In the genomic region with DNA sequence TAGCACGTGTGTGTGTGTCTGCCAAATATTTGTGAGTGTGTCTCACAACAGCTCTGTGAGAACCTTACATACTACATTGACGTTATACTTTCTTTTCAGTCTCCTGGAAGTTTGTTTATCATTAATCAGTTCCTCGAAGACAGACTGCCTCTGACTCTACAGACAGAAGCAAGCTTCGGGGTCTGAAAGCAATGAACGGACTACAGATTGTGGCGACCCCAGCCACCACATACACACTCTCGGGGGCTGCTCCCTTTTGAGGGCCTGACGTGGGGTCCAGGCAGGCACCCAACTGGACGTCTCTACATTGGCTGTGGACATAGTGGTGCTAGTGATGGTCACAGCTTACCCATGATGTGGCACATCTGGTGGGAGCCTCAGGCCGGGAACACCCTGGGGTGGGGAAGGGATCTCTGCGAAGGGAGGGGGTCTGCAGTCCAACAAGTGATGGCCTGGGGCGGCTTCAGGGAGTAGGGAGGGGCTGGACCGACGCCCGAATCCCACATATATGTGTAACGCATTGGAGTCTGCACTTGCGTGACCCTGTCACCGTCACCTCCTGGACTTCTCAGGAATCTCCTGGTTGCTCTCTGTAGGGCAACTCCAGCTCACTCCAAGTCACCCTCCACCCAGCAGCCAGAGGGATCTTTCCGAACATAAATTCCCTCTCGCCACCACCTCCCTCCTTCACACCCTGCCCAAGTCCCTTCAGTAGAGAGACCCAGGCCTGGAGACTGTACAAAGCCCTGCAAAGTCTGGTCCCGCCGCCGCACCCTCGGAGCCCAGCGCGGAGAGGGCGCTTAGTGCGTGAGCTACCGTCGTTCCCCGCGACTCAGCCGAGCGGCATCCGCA, we compare ENCODE assay signal across 8 cellular contexts. TPM values are rescaled to one million over a fixed set of nuclear protein-coding genes. Genes with fewer than 3 reads are reported as not detected.
DNase-seq lines count a peak whose midpoint lies in the region; ATAC-seq, FAIRE-seq and TF ChIP-seq lines count a peak whose summit lies in the region.

No MANE protein-coding gene starts in this region.

- no peak for TF ChIP-seq CTCF in HFFc6 (IDR thresholded peaks at IDR 0.05)

- FAIRE-seq in HTR-8/SVneo (lab: Jason Lieb, UNC) = no peak

- H3K27ac Mint-ChIP-seq in HFFc6 (no peak overlapping the region), immature natural killer cell (no peak overlapping the region)
- no peak overlapping the region for H3K27ac Mint-ChIP-seq in stimulated activated memory B cell treated with anti-CD40 and anti-IgM and Interleukin-4, amounts not matched to agents 10 μg/mL and 1 μg/mL and 100 μg/mL, for 72 hours

- H3K36me3 Mint-ChIP-seq in HFFc6 (ENCODE audit: low read depth) (no peaks in the 10 kb centered on the region), immature natural killer cell (peaks cover 0 to 8% (median 4%) of the 10 kb centered on the region in 3 donors)
- H3K36me3 Mint-ChIP-seq in stimulated activated memory B cell treated with anti-CD40 and anti-IgM and Interleukin-4, amounts not matched to agents 10 μg/mL and 1 μg/mL and 100 μg/mL, for 72 hours = peaks cover 4% of the 10 kb centered on the region

- H3K27me3 Mint-ChIP-seq in HFFc6 (ENCODE audit: insufficient read depth) = peaks cover 24% of the 10 kb centered on the region
- peaks cover 11 to 40% (median 18%) of the 10 kb centered on the region in 3 donors for H3K27me3 Mint-ChIP-seq in immature natural killer cell (ENCODE audit: low read depth in 3 of 3)
- peaks cover 78% of the 10 kb centered on the region for H3K27me3 Mint-ChIP-seq in stimulated activated memory B cell treated with anti-CD40 and anti-IgM and Interleukin-4, amounts not matched to agents 10 μg/mL and 1 μg/mL and 100 μg/mL, for 72 hours

- ATAC-seq in stimulated activated memory B cell treated with anti-CD40 and anti-IgM and Interleukin-4, amounts not matched to agents 10 μg/mL and 1 μg/mL and 100 μg/mL, for 72 hours = no peak

- H3K27ac ChIP-seq in angular gyrus (ENCODE audit: low read depth, low read length) = peak overlapping the region; percentile 58

- DNase-seq in HFFc6 = no peak
- DNase-seq in immature natural killer cell = no peak
- no peak for DNase-seq in stimulated activated naive CD4-positive, alpha-beta T cell treated with Interleukin-2 at 50 U/mL for 16 hours (lab: John Stamatoyannopoulos, UW)
- no peak for DNase-seq in NCI-H128 (lab: John Stamatoyannopoulos, UW; ENCODE audit: unreplicated experiment)
- DNase-seq in cortex of kidney (lab: John Stamatoyannopoulos, UW) = no peak
- DNase-seq in HTR-8/SVneo (ENCODE audit: insufficient read length, low spot score) = no peak

- H3K9me3 Mint-ChIP-seq in HFFc6 = no peaks in the 10 kb centered on the region; the same call in 1 of the 2 replicates
- H3K9me3 Mint-ChIP-seq in immature natural killer cell = peaks cover 0 to 16% (median 6%) of the 10 kb centered on the region in 6 donors
- H3K9me3 Mint-ChIP-seq in stimulated activated memory B cell treated with anti-CD40 and anti-IgM and Interleukin-4, amounts not matched to agents 10 μg/mL and 1 μg/mL and 100 μg/mL, for 72 hours = peaks cover 13% of the 10 kb centered on the region

- peak overlapping the region; percentile 80 for H3K4me3 Mint-ChIP-seq in HFFc6
- H3K4me3 Mint-ChIP-seq in immature natural killer cell = peak overlapping the region; percentile 68 to 80 (median 75)
- peak overlapping the region; percentile 50 for H3K4me3 Mint-ChIP-seq in stimulated activated memory B cell treated with anti-CD40 and anti-IgM and Interleukin-4, amounts not matched to agents 10 μg/mL and 1 μg/mL and 100 μg/mL, for 72 hours

- H3K4me1 Mint-ChIP-seq in HFFc6 (ENCODE audit: low read depth) (no peaks in the 10 kb centered on the region), immature natural killer cell (peaks cover 6 to 9% of the 10 kb centered on the region in 2 donors)
- peaks cover 13% of the 10 kb centered on the region for H3K4me1 Mint-ChIP-seq in stimulated activated memory B cell treated with anti-CD40 and anti-IgM and Interleukin-4, amounts not matched to agents 10 μg/mL and 1 μg/mL and 100 μg/mL, for 72 hours

RNA-seq across cellular contexts. Expression of a gene that starts 30.4 kb away (rescaled TPM):
- 1 to 10 TPM; 1.5 to 3.2 (median 3.1) TPM for total RNA-seq in HFFc6 (2021; fragmentation: NEBNext Ultra II Directional; extraction: Animal tissue kit (Norgen Biotek cat#: 25700))
- polyA plus RNA-seq in immature natural killer cell = not detected

RNA-seq across cellular contexts. Expression of a gene that starts 42.5 kb away (rescaled TPM):
- total RNA-seq in HFFc6 (2021; fragmentation: NEBNext Ultra II Directional; extraction: Animal tissue kit (Norgen Biotek cat#: 25700)) = 100 to 1,000 TPM; 111 to 143 (median 123) TPM
- polyA plus RNA-seq in immature natural killer cell = 1 to 10 TPM; 1.9 to 2.5 (median 2.4) TPM
